In the genomic region with DNA sequence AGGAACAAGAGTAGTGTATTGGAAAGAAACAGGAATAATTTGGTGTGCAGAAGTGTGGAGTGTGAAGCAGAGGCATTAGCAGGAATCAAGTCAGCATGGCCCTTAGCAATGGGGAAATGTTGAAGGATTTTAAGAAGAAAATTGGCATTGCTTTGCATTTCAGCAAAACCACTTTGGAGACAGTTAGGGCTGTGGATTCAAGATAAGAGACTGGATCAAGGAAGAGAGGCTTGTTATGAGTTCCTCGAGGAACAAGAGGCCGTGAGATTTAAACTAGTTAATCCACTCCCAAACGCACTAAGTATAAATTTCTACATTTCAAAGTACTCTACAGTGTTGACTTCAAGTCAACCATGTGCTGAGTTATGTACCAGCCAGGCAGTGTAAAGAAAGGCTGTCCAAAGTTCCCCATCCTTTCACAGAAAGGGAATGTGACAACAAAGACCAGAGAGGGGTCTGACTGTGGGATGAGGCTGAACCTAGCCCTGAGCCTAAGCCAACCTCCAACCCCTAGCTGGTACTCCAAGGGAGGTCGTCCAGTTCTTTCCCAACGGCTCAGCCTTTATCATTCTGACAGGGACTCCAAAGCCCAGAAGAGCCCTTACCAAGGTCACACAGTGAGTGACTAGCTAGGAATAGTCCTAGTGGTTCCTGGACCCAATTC, we compare ENCODE assay signal across 26 cellular contexts.
"Had no signal": no experiment of that assay in that cellular context is flagged by ENCODE, and none has a peak within 500 bp of the region (broad histone marks: within the 10 kb centered on the region; RNA-seq: fewer than 3 reads in every experiment).

No MANE protein-coding gene starts in this region.

- H3K36me3 ChIP-seq: gastrocnemius medialis, neural progenitor cell, prostate gland, right atrium auricular region, sigmoid colon, tibial artery had no signal

- H3K27me3 Mint-ChIP-seq: type B pancreatic cell had no signal

- H2AFZ ChIP-seq: neural progenitor cell had no signal

- H3K27ac ChIP-seq: dorsolateral prefrontal cortex, epithelial cell of prostate, gastrocnemius medialis, neural progenitor cell, prostate gland, right atrium auricular region, sigmoid colon, testis, tibial artery had no signal

- H3K4me3 Mint-ChIP-seq: endodermal cell; memory B cell; mesothelial cell of epicardium; naive thymus-derived CD4-positive, alpha-beta T cell; nephron; neural progenitor cell; stimulated activated effector memory CD8-positive, alpha-beta T cell treated with anti-CD3 and anti-CD28 coated beads, Interleukin-12 subunit alpha, Interleukin-12 subunit beta, amount 100 ng/mL, for 72 hours; type B pancreatic cell had no signal

- DNase-seq: dorsolateral prefrontal cortex; effector CD4-positive, alpha-beta T cell; endodermal cell; foreskin fibroblast; gastrocnemius medialis; head of caudate nucleus; naive thymus-derived CD4-positive, alpha-beta T cell; sigmoid colon; stimulated activated CD4-positive, alpha-beta T cell treated with anti-CD3 and anti-CD28 coated beads, Interleukin-2, amount 100 ng/mL, for 24 hours; stimulated activated CD4-positive, alpha-beta T cell treated with anti-CD3 and anti-CD28 coated beads, Interleukin-4, amount 100 ng/mL, for 24 hours; stimulated activated naive CD8-positive, alpha-beta T cell treated with anti-CD3 and anti-CD28 coated beads, Interleukin-15, Interleukin-2, amounts not matched to agents 100 U/mL and 50 U/mL, for 24 hours; substantia nigra; testis; tibial artery had no signal

- H3K9me3 ChIP-seq: gastrocnemius medialis, prostate gland, right atrium auricular region, sigmoid colon, testis, tibial artery had no signal

- ATAC-seq: esophagus mucosa; gastrocnemius medialis; left lobe of liver; naive thymus-derived CD4-positive, alpha-beta T cell; stimulated activated effector memory CD8-positive, alpha-beta T cell treated with anti-CD3 and anti-CD28 coated beads, Interleukin-12 subunit alpha, Interleukin-12 subunit beta, amount 100 ng/mL, for 72 hours; stimulated activated naive CD8-positive, alpha-beta T cell treated with anti-CD3 and anti-CD28 coated beads, Interleukin-15, Interleukin-2, amounts not matched to agents 100 U/mL and 50 U/mL, for 24 hours had no signal

- H3K27ac Mint-ChIP-seq: endodermal cell; memory B cell; mesothelial cell of epicardium; naive thymus-derived CD4-positive, alpha-beta T cell; neural progenitor cell; stimulated activated effector memory CD8-positive, alpha-beta T cell treated with anti-CD3 and anti-CD28 coated beads, Interleukin-12 subunit alpha, Interleukin-12 subunit beta, amount 100 ng/mL, for 72 hours; type B pancreatic cell had no signal

- H3K4me2 ChIP-seq: neural progenitor cell had no signal

- H3K9ac ChIP-seq: neural progenitor cell had no signal

- H3K27me3 ChIP-seq: gastrocnemius medialis, neural progenitor cell, right atrium auricular region, sigmoid colon, testis, tibial artery had no signal

- H3K4me3 ChIP-seq: dorsolateral prefrontal cortex, gastrocnemius medialis, lung, neural progenitor cell, prostate gland, right atrium auricular region, sigmoid colon, testis, tibial artery had no signal

- H3K4me1 ChIP-seq: gastrocnemius medialis, neural progenitor cell, prostate gland, right atrium auricular region, sigmoid colon, testis, tibial artery had no signal

- H3K9me3 Mint-ChIP-seq: endodermal cell, memory B cell, mesothelial cell of epicardium, nephron, neural progenitor cell, type B pancreatic cell had no signal

- H3K4me1 Mint-ChIP-seq: memory B cell; naive thymus-derived CD4-positive, alpha-beta T cell; nephron; stimulated activated effector memory CD8-positive, alpha-beta T cell treated with anti-CD3 and anti-CD28 coated beads, Interleukin-12 subunit alpha, Interleukin-12 subunit beta, amount 100 ng/mL, for 72 hours had no signal

- H3K36me3 Mint-ChIP-seq: memory B cell; mesothelial cell of epicardium; naive thymus-derived CD4-positive, alpha-beta T cell; neural progenitor cell; stimulated activated effector memory CD8-positive, alpha-beta T cell treated with anti-CD3 and anti-CD28 coated beads, Interleukin-12 subunit alpha, Interleukin-12 subunit beta, amount 100 ng/mL, for 72 hours; type B pancreatic cell had no signal
